Comparison of ENCODE assay signal across 1 cellular context in genomic region chr3:184135149-184135910, GRCh38.
A peak's percentile ranks its signal among the peaks of the same experiment; 100 is the strongest.
TF ChIP-seq lines count a peak whose summit lies in the region.

Gene EIF2B5 (plus strand): TSS chr3:184135358. CDS start chr3:184135386, 28 bp downstream.

TF ChIP-seq in K562, 482 proteins besides CTCF, POLR2A, EP300 and RAD21 (continued from another document and continues in another):
- TF ChIP-seq KLF10 (CRISPR knock-in tag; IDR thresholded peaks at IDR 0.05) = no peak
- no peak for TF ChIP-seq PURB (CRISPR knock-in tag; IDR thresholded peaks at IDR 0.05; ENCODE audit: low read depth)
- TF ChIP-seq MBD1 (CRISPR knock-in tag; IDR thresholded peaks at IDR 0.05) = no peak
- no peak for TF ChIP-seq ZNF586 (CRISPR knock-in tag; conservative IDR thresholded peaks at IDR 0.05)
- TF ChIP-seq ZNF197 (CRISPR knock-in tag; IDR thresholded peaks at IDR 0.05; ENCODE audit: low read depth) = no peak
- TF ChIP-seq NR2F6 (CRISPR knock-in tag; IDR thresholded peaks at IDR 0.05) = no peak
- TF ChIP-seq ZNF274 (IDR thresholded peaks at IDR 0.05; ENCODE audit: borderline replicate concordance, low read depth, low read length) = no peak
- no peak for TF ChIP-seq HNRNPUL1 (IDR thresholded peaks at IDR 0.05; ENCODE audit: low read length)
- TF ChIP-seq RUNX1 (IDR thresholded peaks at IDR 0.05; ENCODE audit: low read depth) = no peak
- peak; percentile 70; the same call in 1 of the 2 replicates for TF ChIP-seq KLF1 (tag; IDR thresholded peaks at IDR 0.05)
- TF ChIP-seq ILK (tag; IDR thresholded peaks at IDR 0.05; ENCODE audit: borderline replicate concordance, low read depth) = no peak
- TF ChIP-seq ZNF707 (CRISPR knock-in tag; conservative IDR thresholded peaks at IDR 0.05) = no peak
- TF ChIP-seq PRMT5 (CRISPR knock-in tag; IDR thresholded peaks at IDR 0.05) = no peak; the same call in 1 of the 2 replicates
- peak; percentile 41; the same call in 1 of the 2 replicates for TF ChIP-seq MGA (IDR thresholded peaks at IDR 0.05)
- 0 out of 4 replicates have a peak, but pooled peaks of 1 of the 2 experiments have one; percentile 6 for TF ChIP-seq KDM1A (IDR thresholded peaks at IDR 0.05)
- peak; percentile 78; the same call in 1 of the 2 replicates for TF ChIP-seq ZNF609 (CRISPR knock-in tag; IDR thresholded peaks at IDR 0.05; ENCODE audit: borderline replicate concordance)
- no peak for TF ChIP-seq CREB3 (tag; conservative IDR thresholded peaks at IDR 0.05; ENCODE audit: low read depth)
- TF ChIP-seq TCFL5 (CRISPR knock-in tag; conservative IDR thresholded peaks at IDR 0.05) = no peak
- no peak for TF ChIP-seq PPARD (CRISPR knock-in tag; IDR thresholded peaks at IDR 0.05)
- peak; percentile 99 for TF ChIP-seq MTA3 (IDR thresholded peaks at IDR 0.05; ENCODE audit: borderline replicate concordance)
- peak; percentile 83; the same call in 1 of the 2 replicates for TF ChIP-seq FOXP1 (CRISPR knock-in tag; IDR thresholded peaks at IDR 0.05)
- no peak for TF ChIP-seq MBD2 (IDR thresholded peaks at IDR 0.05; ENCODE audit: borderline replicate concordance, low read depth)
- TF ChIP-seq SNRNP70 (optimal IDR thresholded peaks at IDR 0.05; ENCODE audit: low read depth, low read length) = no peak
- TF ChIP-seq KHSRP (IDR thresholded peaks at IDR 0.05) = no peak
- no peak for TF ChIP-seq ZNF395 (CRISPR knock-in tag; IDR thresholded peaks at IDR 0.05)
- TF ChIP-seq BACH1 (tag; IDR thresholded peaks at IDR 0.05) = no peak
- no peak for TF ChIP-seq ZNF212 (CRISPR knock-in tag; IDR thresholded peaks at IDR 0.05)
- TF ChIP-seq L3MBTL2 (IDR thresholded peaks at IDR 0.05) = peak; percentile 85
- TF ChIP-seq TFE3 (CRISPR knock-in tag; IDR thresholded peaks at IDR 0.05) = no peak
- peak; percentile 82 for TF ChIP-seq CREM (IDR thresholded peaks at IDR 0.05; ENCODE audit: low read depth)
- peak; percentile 68 for TF ChIP-seq SOX6 (IDR thresholded peaks at IDR 0.05)
- no peak for TF ChIP-seq NFXL1 (CRISPR knock-in tag; IDR thresholded peaks at IDR 0.05)
- peak; percentile 99 for TF ChIP-seq NFRKB (IDR thresholded peaks at IDR 0.05; ENCODE audit: low read depth)
- peak; percentile 91 for TF ChIP-seq SUPT5H (IDR thresholded peaks at IDR 0.05)
- TF ChIP-seq PREB (CRISPR knock-in tag; IDR thresholded peaks at IDR 0.05) = no peak
